Comparison of ENCODE assay signal across 8 cellular contexts in the genomic region with DNA sequence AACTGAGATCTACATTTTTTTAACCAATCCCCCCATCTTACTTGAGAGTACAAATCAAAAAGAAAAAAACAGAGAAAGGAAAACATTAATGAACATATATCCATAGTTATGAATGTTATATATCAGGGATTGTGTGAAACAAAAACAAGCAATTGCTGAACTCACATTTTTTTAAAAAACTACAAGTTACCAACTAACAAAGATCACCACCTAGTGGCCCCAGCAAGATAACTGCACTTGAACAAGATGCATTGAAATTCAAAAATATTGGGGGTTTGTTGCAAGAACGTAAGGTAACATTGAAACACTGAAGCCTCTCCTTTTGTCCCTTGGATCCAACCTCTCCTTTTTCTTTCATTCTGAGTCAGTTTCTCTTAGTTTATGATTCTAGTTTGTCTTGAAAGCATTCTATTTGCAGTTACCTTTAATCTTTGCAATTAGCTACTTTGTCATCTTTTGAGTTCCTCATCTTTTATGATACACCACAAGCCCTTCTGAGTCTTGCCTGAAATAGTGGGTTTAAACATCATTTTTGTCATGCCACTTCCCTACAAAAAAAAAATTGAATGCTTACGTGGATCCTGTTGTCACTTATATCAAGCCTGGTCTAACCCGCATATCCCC.
DNase-seq lines count a peak whose midpoint lies in the region; ATAC-seq and TF ChIP-seq lines count a peak whose summit lies in the region.

No MANE protein-coding gene starts in this region.

- peak; percentile 78 for TF ChIP-seq CTCF in neural crest cell (conservative IDR thresholded peaks at IDR 0.05)

- POLR2A ChIA-PET in HEK293T (lab: Yijun Ruan, JAX): no interaction called here

- CTCF ChIA-PET in HEK293T (lab: Yijun Ruan, JAX): interaction anchor here (0.7 to 1.3 kb wide), 3 partner anchors 15 to 268 kb away, joined by 3 read pairs; no protein-coding TSS in a partner anchor

- H3K27ac Mint-ChIP-seq in neural crest cell (ENCODE audit: unreplicated experiment): no peak overlapping the region

- peaks cover 2% of the 10 kb centered on the region for H3K9me3 Mint-ChIP-seq in neural crest cell

- peaks cover 4% of the 10 kb centered on the region for H3K27me3 Mint-ChIP-seq in neural crest cell (ENCODE audit: low read depth)

- DNase-seq in GF-D8 (lab: John Stamatoyannopoulos, UW): peak; percentile 7
- peak; percentile 21 for DNase-seq in HEK293T (ENCODE audit: extremely low spot score)
- DNase-seq in NOMO-1 (lab: John Stamatoyannopoulos, UW; ENCODE audit: unreplicated experiment in 2 of 2): peak; percentile 13 to 40
- DNase-seq in dermis microvascular lymphatic vessel endothelial cell (ENCODE audit: low read depth in 2 of 2): peak; percentile 37 to 64
- DNase-seq in neural crest cell (ENCODE audit: low read depth, low spot score): no peak
- no peak for DNase-seq in activated CD8-positive, alpha-beta memory T cell treated with anti-CD3 and anti-CD28 coated beads for 24 hours
- no peak for DNase-seq in activated CD4-positive, alpha-beta T cell treated with anti-CD3 and anti-CD28 coated beads, Interleukin-2, amount 50 U/mL, for 1 hour

- peaks cover under 1% of the 10 kb centered on the region for H3K4me1 Mint-ChIP-seq in neural crest cell

- peaks cover 2% of the 10 kb centered on the region for H3K36me3 Mint-ChIP-seq in neural crest cell (ENCODE audit: low read depth)

- H3K4me3 Mint-ChIP-seq in neural crest cell: no peak overlapping the region

- no peak for ATAC-seq in HG02759 (IDR thresholded peaks at IDR 0.05; ENCODE audit: unreplicated experiment)

TF ChIP-seq in HEK293T, 16 proteins besides CTCF, POLR2A, EP300 and RAD21:
- TF ChIP-seq L3MBTL2 (conservative IDR thresholded peaks at IDR 0.05): no peak
- TF ChIP-seq ZNF384 (IDR thresholded peaks at IDR 0.05): peak; percentile 92
- no peak for TF ChIP-seq CTBP1 (IDR thresholded peaks at IDR 0.05; ENCODE audit: borderline replicate concordance)

Comparison
In these comparisons a context has a peak if more than half of its experiments do, and no peak if none do; other contexts are left out.
1. DNase-seq: peak in GF-D8 (single experiment), HEK293T (single experiment), NOMO-1 (2 of 2) and dermis microvascular lymphatic vessel endothelial cell (2 of 2); none in neural crest cell (single experiment), activated CD8-positive, alpha-beta memory T cell treated with anti-CD3 and anti-CD28 coated beads for 24 hours (single experiment) and activated CD4-positive, alpha-beta T cell treated with anti-CD3 and anti-CD28 coated beads, Interleukin-2, amount 50 U/mL, for 1 hour (single experiment).